In the genomic region with DNA sequence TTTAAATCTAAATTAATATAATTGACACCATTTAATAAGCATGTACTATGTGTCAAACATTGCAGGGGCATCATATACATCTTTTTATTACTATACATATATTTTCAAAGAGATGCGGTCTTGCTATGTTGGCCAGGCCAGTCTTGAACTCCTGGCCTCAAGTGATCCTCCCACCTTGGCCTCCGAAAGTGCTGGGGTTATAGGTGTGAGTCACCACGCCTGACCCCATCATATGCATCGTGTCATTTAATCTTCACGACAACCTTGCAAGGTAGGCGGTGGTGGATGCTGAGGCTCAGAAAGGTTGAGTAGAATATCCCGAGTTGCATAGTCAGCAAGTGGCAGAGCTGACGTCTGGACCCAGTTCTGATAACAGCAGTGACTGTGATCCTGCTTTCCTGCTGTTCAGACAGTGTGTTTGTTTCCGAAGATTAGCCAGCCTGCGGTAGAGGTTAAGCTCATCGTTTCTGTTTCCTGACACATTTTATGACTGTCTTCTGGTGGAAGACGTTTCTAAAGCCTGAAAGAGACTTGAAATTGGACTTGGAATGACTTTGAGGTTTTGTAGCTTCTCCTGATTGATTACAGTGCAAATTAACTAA, we compare ENCODE assay signal across 14 cellular contexts.
"Had no signal": no experiment of that assay in that cellular context is flagged by ENCODE, and none has a peak within 500 bp of the region (broad histone marks: within the 10 kb centered on the region; RNA-seq: fewer than 3 reads in every experiment).

No MANE protein-coding gene starts in this region.

- H3K4me3 ChIP-seq: lung, neural progenitor cell, ovary, spleen, suprapubic skin, upper lobe of left lung had no signal

- H2AFZ ChIP-seq: neural progenitor cell had no signal

- H3K27me3 ChIP-seq: neural progenitor cell, ovary, spleen, suprapubic skin, upper lobe of left lung had no signal

- H3K36me3 ChIP-seq: neural progenitor cell, ovary, suprapubic skin, upper lobe of left lung had no signal

- DNase-seq: activated CD4-positive, alpha-beta memory T cell treated with anti-CD3 and anti-CD28 coated beads for 36 hours; activated CD8-positive, alpha-beta memory T cell treated with anti-CD3 and anti-CD28 coated beads, Interleukin-2, amount 10 ng/mL, durations not matched to agents 7 days and 5 days; activated effector memory CD4-positive, alpha-beta T cell treated with anti-CD3 and anti-CD28 coated beads, Interleukin-2, amount 50 U/mL, for 16 hours; activated T-cell treated with anti-CD3 and anti-CD28 coated beads, Interleukin-2, amount 50 U/mL, for 4 hours; amniotic stem cell; ovary; spleen; upper lobe of left lung had no signal

- H3K4me1 ChIP-seq: neural progenitor cell had no signal

- H3K27ac ChIP-seq: neural progenitor cell, ovary, spleen, suprapubic skin, upper lobe of left lung, VCaP had no signal

- H3K9ac ChIP-seq: neural progenitor cell had no signal

- H3K9me3 ChIP-seq: ovary, suprapubic skin, upper lobe of left lung had no signal

- H3K4me2 ChIP-seq: neural progenitor cell had no signal

- ATAC-seq: activated CD8-positive, alpha-beta memory T cell treated with anti-CD3 and anti-CD28 coated beads, Interleukin-2, amount 10 ng/mL, durations not matched to agents 7 days and 5 days; activated T-cell treated with anti-CD3 and anti-CD28 coated beads, Interleukin-2, amount 50 U/mL, for 4 hours; esophagus mucosa; sciatic nerve had no signal
